Comparison of ENCODE assay signal across 8 cellular contexts in the genomic region with DNA sequence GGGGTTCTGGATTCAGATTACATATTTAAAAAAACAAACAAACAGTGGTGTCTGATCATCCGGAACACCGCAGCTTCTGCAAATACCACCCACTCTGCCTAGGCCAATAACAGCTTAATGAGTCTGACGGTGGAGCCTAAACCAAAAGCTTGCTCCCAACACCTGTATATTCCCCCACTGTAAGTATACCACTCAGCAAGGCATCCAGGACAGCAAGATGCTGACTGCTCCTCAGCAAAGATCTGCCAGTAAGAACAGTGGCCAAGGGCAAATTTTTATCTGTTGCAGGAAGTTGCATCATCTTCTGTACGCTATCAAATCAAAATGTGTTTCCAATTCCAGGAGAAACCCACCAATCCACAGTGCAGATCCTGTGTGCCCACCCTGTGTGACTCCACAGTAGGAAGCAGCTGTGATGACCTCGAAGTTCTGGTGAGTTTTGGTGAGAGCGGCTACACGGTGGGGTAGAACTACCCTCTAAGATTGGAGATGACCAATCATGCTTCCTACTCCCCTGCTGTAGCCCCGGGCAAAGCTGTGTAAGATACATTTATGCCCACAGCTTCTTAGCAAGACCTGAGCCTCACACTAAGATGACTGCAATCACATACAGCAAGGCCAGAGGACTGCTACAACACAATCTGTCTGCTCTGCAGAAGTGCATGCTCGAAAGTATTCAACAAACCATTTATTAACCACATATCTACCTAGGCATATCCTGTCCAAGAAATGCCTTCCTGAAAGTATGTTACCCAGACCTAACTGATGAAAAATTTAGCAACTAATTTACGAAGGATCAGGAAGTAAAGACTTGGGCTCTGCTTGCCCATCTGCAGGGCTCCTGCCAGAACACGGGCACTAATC. TPM values are rescaled to one million over a fixed set of nuclear protein-coding genes. Genes with fewer than 3 reads are reported as not detected.
A peak's percentile ranks its signal among the peaks of the same experiment; 100 is the strongest.
DNase-seq lines count a peak whose midpoint lies in the region; ATAC-seq and TF ChIP-seq lines count a peak whose summit lies in the region.

No MANE protein-coding gene starts in this region.

- peak overlapping the region; percentile 65 for H3K4me2 ChIP-seq in Loucy (ENCODE audit: low read depth, low read length, poor library complexity, severe bottlenecking)

- intact Hi-C loops in uterus (cut with DNase I; ENCODE audit: low total_unique reads): no loop called here

- TF ChIP-seq POLR2A in uterus (IDR thresholded peaks at IDR 0.05): no peak

- no peak for TF ChIP-seq CTCF in Loucy (conservative IDR thresholded peaks at IDR 0.05; ENCODE audit: low read length)
- no peak for TF ChIP-seq CTCF in uterus (IDR thresholded peaks at IDR 0.05)

- H3K79me2 ChIP-seq in Loucy (ENCODE audit: insufficient read depth, low read length): peaks cover 75% of the 10 kb centered on the region

- H3K4me1 ChIP-seq in Loucy (ENCODE audit: insufficient read depth, low read length, poor library complexity, severe bottlenecking) (peaks cover 46% of the 10 kb centered on the region), adipocyte (ENCODE audit: control insufficient read depth, insufficient read depth, low read length) (no peaks in the 10 kb centered on the region), uterus (no peaks in the 10 kb centered on the region)

- peak; percentile 29 for DNase-seq in CD1c-positive myeloid dendritic cell (ENCODE audit: extremely low spot score)
- peak; percentile 38 for DNase-seq in adipocyte (ENCODE audit: low read depth)
- DNase-seq in uterus: no peak
- no peak for DNase-seq in MG63
- DNase-seq in 8988T: no peak
- no peak for DNase-seq in NCI-H2196 treated with DMSO at 0.1 percent for 48 hours (lab: John Stamatoyannopoulos, UW; ENCODE audit: unreplicated experiment)

- H3K9me3 ChIP-seq in Loucy (ENCODE audit: insufficient read depth, low read depth, low read length) (no peaks in the 10 kb centered on the region), adipocyte (ENCODE audit: control insufficient read depth, low read length) (no peaks in the 10 kb centered on the region), uterus (no peaks in the 10 kb centered on the region), MG63 (no peaks in the 10 kb centered on the region)

- H3K9me2 ChIP-seq in Loucy (replicated peaks; ENCODE audit: low read depth, low read length): no peaks in the 10 kb centered on the region

- peak overlapping the region; percentile 40 for H3K4me3 ChIP-seq in Loucy (ENCODE audit: low read length, poor library complexity, severe bottlenecking)
- H3K4me3 ChIP-seq in adipocyte (ENCODE audit: low read length): no peak overlapping the region
- H3K4me3 ChIP-seq in uterus: no peak overlapping the region
- no peak overlapping the region for H3K4me3 ChIP-seq in MG63

- peak overlapping the region; percentile 60 for H3K9ac ChIP-seq in Loucy (ENCODE audit: low read depth, low read length, poor library complexity, severe bottlenecking)
- no peak overlapping the region for H3K9ac ChIP-seq in adipocyte (ENCODE audit: low read length)

- no peak overlapping the region for H3K27ac ChIP-seq in uterus

- ATAC-seq in GM21390 (IDR thresholded peaks at IDR 0.05; ENCODE audit: unreplicated experiment): peak; percentile 56

- H3F3A ChIP-seq in Loucy (ENCODE audit: low read depth): no peaks in the 10 kb centered on the region; the same call in 1 of the 2 replicates

- H4K20me1 ChIP-seq in Loucy (ENCODE audit: insufficient read depth, low read length, poor library complexity, severe bottlenecking): no peaks in the 10 kb centered on the region

- H3K36me3 ChIP-seq in Loucy (ENCODE audit: insufficient read depth, low read length) (no peaks in the 10 kb centered on the region), adipocyte (ENCODE audit: control insufficient read depth, insufficient read depth, low read length, severe bottlenecking) (no peaks in the 10 kb centered on the region), uterus (no peaks in the 10 kb centered on the region), MG63 (peaks cover 10% of the 10 kb centered on the region)

- H3K27me3 ChIP-seq in Loucy (ENCODE audit: insufficient read depth, low read length, poor library complexity, severe bottlenecking) (no peaks in the 10 kb centered on the region), adipocyte (replicated peaks; ENCODE audit: control insufficient read depth, insufficient read depth, low read length) (no peaks in the 10 kb centered on the region), uterus (no peaks in the 10 kb centered on the region), MG63 (no peaks in the 10 kb centered on the region)

- peak overlapping the region; percentile 3; the same call in 1 of the 2 replicates for H2AFZ ChIP-seq in Loucy (ENCODE audit: low read length)

RNA-seq across cellular contexts. Expression of gene SIPA1L2, which starts 30.5 kb away (rescaled TPM):
- 10 to 100 TPM in 1 of 4 donors, 1 to 10 TPM in 3; 2.4 to 25.1 (median 7.0) TPM for total RNA-seq in uterus
- 11.4 and 16.8 TPM in 2 replicates for total RNA-seq in MG63 (2014; rRNA removed; shearing (Covaris generic); ENCODE audit: low replicate concordance)

Comparison
In these comparisons a context has a peak if more than half of its experiments do, and no peak if none do; other contexts are left out.
1. DNase-seq: peak in CD1c-positive myeloid dendritic cell (single experiment) and adipocyte (single experiment); none in uterus (0 of 2), MG63 (single experiment), 8988T (single experiment) and NCI-H2196 treated with DMSO at 0.1 percent for 48 hours (single experiment).